In the genomic region with DNA sequence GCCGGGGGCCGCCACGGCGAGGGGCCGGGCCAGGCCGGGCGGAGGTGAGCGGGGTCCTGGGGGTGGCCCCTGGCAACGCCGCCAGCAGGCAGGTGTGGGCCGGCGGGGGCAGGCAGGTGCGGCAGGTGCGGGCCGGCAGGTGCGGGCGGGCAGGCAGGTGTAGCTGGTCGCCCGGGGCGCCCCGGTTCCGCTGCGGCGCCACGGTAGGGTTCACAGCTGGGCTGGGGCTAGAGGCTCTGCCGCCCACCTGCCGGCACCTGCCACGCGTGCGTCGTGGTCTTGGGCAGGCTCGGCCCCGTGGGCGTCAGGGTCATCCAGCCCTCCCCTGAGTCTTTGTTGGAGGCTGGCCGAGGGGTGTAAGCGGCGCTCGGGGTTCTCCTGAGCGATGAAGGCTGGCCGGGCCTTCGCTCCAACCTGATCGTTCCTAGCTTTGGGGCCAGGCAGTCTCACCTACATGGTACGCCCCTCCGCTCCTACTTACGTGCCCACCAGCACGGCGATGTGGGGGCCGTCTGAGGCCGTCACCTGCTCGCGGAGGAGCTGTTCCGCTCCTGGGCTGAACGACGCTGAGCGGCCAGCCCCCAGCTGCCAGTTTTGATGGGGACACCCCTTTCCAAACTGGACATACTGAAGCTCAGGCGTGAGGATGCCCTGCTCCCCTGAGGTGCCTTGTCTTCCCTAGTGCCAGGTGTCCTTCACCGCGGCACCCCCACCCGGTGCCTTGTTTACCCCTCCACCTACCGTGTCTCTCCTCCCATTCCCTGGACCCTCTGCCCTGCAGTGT, we compare ENCODE assay signal across 8 cellular contexts. TPM values are rescaled to one million over a fixed set of nuclear protein-coding genes. Genes with fewer than 3 reads are reported as not detected.
DNase-seq lines count a peak whose midpoint lies in the region; ATAC-seq and TF ChIP-seq lines count a peak whose summit lies in the region.

No MANE protein-coding gene starts in this region.

- intact Hi-C loops in heart right ventricle (cut with DNase I) (loop anchor here in 5 of 10 donors (1.0 to 5.0 kb wide), 7 partner anchors 47 to 162 kb away; a partner anchor contains a TSS), Right ventricle myocardium inferior (cut with DNase I) (loop anchor here (2.0 to 5.0 kb wide), 2 partner anchors 48 to 98 kb away; a partner anchor contains a TSS), Panc1 (cut with micrococcal nuclease; ENCODE audit: unreplicated experiment) (no loop called here)

- BruUV-seq in Panc1 (replicated peaks; lab: Mats Ljungman, UMichigan) = no TSS peak

- no peak overlapping the region for H2BK5ac ChIP-seq in neuronal stem cell (ENCODE audit: low read length)

- H2BK12ac ChIP-seq in neuronal stem cell (ENCODE audit: low read length) = no peak overlapping the region

- peak overlapping the region; percentile 94 for H3K18ac ChIP-seq in neuronal stem cell (ENCODE audit: low read length)

- peak overlapping the region; percentile 86 for H3K4me2 ChIP-seq in neuronal stem cell (ENCODE audit: insufficient read depth, low read length, poor library complexity, severe bottlenecking)

- H3K27me3 ChIP-seq in heart right ventricle (no peaks in the 10 kb centered on the region), Panc1 (ENCODE audit: control insufficient read depth, insufficient read depth, low read length) (no peaks in the 10 kb centered on the region), neuronal stem cell (ENCODE audit: control insufficient read depth in 3 of 3, insufficient read depth in 3 of 3, low read depth in 1 of 3, low read length in 3 of 3) (no peaks in the 10 kb centered on the region)

- POLR2A ChIA-PET in Panc1 (lab: Charles Lee) = interaction anchor here (0.6 kb wide), 1 partner anchor 143 kb away, joined by 3 read pairs; no protein-coding TSS in a partner anchor

- TF ChIP-seq CTCF in heart right ventricle (IDR thresholded peaks at IDR 0.05) (no peak), Panc1 (IDR thresholded peaks at IDR 0.05) (no peak)

- peak overlapping the region; percentile 63 to 93 (median 90) for H3K4me3 ChIP-seq in heart right ventricle
- peak overlapping the region; percentile 64 to 80 for H3K4me3 ChIP-seq in Panc1 (ENCODE audit: low read depth in 2 of 2, low read length in 2 of 2)
- H3K4me3 ChIP-seq in neuronal stem cell (ENCODE audit: low read length in 2 of 2) = peak overlapping the region; percentile 93 to 98

- H2AK5ac ChIP-seq in neuronal stem cell (ENCODE audit: low read depth, low read length) = peak overlapping the region; percentile 88

- H3K9me3 ChIP-seq in heart right ventricle (no peaks in the 10 kb centered on the region), Panc1 (ENCODE audit: control insufficient read depth, insufficient read depth, low read depth, low read length) (no peaks in the 10 kb centered on the region), neuronal stem cell (replicated peaks in 1 of 2; ENCODE audit: control insufficient read depth in 2 of 2, insufficient read depth in 1 of 2, low read depth in 1 of 2, low read length in 2 of 2) (no peaks in the 10 kb centered on the region)

- CTCF ChIA-PET in Panc1 (lab: Charles Lee) = interaction anchor here (0.7 kb wide), 1 partner anchor 181 kb away, joined by 3 read pairs; no protein-coding TSS in a partner anchor

- H3K27me3 Mint-ChIP-seq in effector memory CD8-positive, alpha-beta T cell = no peaks in the 10 kb centered on the region

- no peak overlapping the region for H2BK120ac ChIP-seq in neuronal stem cell (ENCODE audit: low read depth, low read length)

- in situ Hi-C loops in Panc1 (cut with HindIII; ENCODE audit: low pct_unique_long_range_greater_than_20kb, low sequenced_read_pairs) = no loop called here

- H3K9me3 Mint-ChIP-seq in effector memory CD8-positive, alpha-beta T cell = no peaks in the 10 kb centered on the region

- H3K36me3 ChIP-seq in heart right ventricle = peaks cover 0 to 10% (median 0%) of the 10 kb centered on the region in 9 donors
- no peaks in the 10 kb centered on the region for H3K36me3 ChIP-seq in Panc1 (ENCODE audit: control insufficient read depth, insufficient read depth, low read length)
- peaks cover 2 to 20% of the 10 kb centered on the region in 2 donors for H3K36me3 ChIP-seq in neuronal stem cell (replicated peaks in 1 of 2; ENCODE audit: control insufficient read depth in 2 of 2, insufficient read depth in 2 of 2, low read length in 2 of 2)

- 1 to 2% methylated on average over 53 to 60 of the region's 60 CpGs for WGBS in heart right ventricle, 2 donors
- WGBS in neuronal stem cell (ENCODE audit: extremely low coverage in 2 of 2, insufficient read length in 2 of 2, insufficient replicate concordance in 1 of 2), 2 donors = no CpG with 5 or more reads among the region's 60 CpGs

- H3K79me1 ChIP-seq in neuronal stem cell (ENCODE audit: low read depth, low read length) = peaks cover 10% of the 10 kb centered on the region

- H3K4me1 Mint-ChIP-seq in effector memory CD8-positive, alpha-beta T cell (ENCODE audit: low read depth in 2 of 2) = peaks cover 33 to 36% of the 10 kb centered on the region in 2 donors

- peaks cover 17% of the 10 kb centered on the region for H3K36me3 Mint-ChIP-seq in effector memory CD8-positive, alpha-beta T cell (ENCODE audit: insufficient read depth)

- peak overlapping the region; percentile 19 for H2BK15ac ChIP-seq in neuronal stem cell (ENCODE audit: low read length)

- peak overlapping the region; percentile 82 for H3K14ac ChIP-seq in neuronal stem cell (ENCODE audit: low read length)

- ATAC-seq in heart right ventricle (peak in 1 of 8 donors; percentile 6), Right ventricle myocardium inferior (no peak), HG02763 (IDR thresholded peaks at IDR 0.05; ENCODE audit: unreplicated experiment) (peak; percentile 24), Panc1 (peak; percentile 8)
- ATAC-seq in effector memory CD8-positive, alpha-beta T cell (replicated peaks) = peak; percentile 16

- H3K4ac ChIP-seq in neuronal stem cell (ENCODE audit: low read length) = peak overlapping the region; percentile 28

- H3K4me1 ChIP-seq in heart right ventricle = peaks cover 9 to 53% (median 33%) of the 10 kb centered on the region in 9 donors
- peaks cover 33% of the 10 kb centered on the region for H3K4me1 ChIP-seq in Panc1 (ENCODE audit: control insufficient read depth, insufficient read depth, low read length)
- H3K4me1 ChIP-seq in neuronal stem cell (ENCODE audit: control insufficient read depth in 2 of 2, insufficient read depth in 1 of 2, low read depth in 1 of 2, low read length in 2 of 2) = peaks cover 12% of the 10 kb centered on the region in 2 donors

- peak overlapping the region; percentile 83 to 85 for H3K4me3 Mint-ChIP-seq in effector memory CD8-positive, alpha-beta T cell

- DNase-seq in heart right ventricle = no peak
- no peak for DNase-seq in Right ventricle myocardium inferior (ENCODE audit: missing footprints)
- no peak for DNase-seq in Panc1 (ENCODE audit: low read depth, low spot score)
- no peak for DNase-seq in effector memory CD8-positive, alpha-beta T cell
- DNase-seq in neuronal stem cell (ENCODE audit: low spot score) = no peak
- DNase-seq in activated effector memory CD4-positive, alpha-beta T cell treated with anti-CD3 and anti-CD28 coated beads, Interleukin-2, amount 50 U/mL, for 16 hours = no peak
- no peak for DNase-seq in NCI-H226

- H4K91ac ChIP-seq in neuronal stem cell (ENCODE audit: low read depth, low read length, poor library complexity) = no peak overlapping the region

- H3K27ac ChIP-seq in heart right ventricle (peak overlapping the region in 9 of 10 donors; percentile 70 to 99 (median 99)), Panc1 (ENCODE audit: low read length) (peak overlapping the region; percentile 82), neuronal stem cell (replicated peaks; ENCODE audit: low read length) (no peak overlapping the region)

- H3K27ac Mint-ChIP-seq in effector memory CD8-positive, alpha-beta T cell = peak overlapping the region; percentile 81 to 88

- H2AFZ ChIP-seq in neuronal stem cell (ENCODE audit: low read length) = peak overlapping the region; percentile 74

- no peak overlapping the region for H4K8ac ChIP-seq in neuronal stem cell (ENCODE audit: low read depth, low read length)

- H3K23ac ChIP-seq in neuronal stem cell (ENCODE audit: low read depth, low read length, poor library complexity) = peak overlapping the region; percentile 74

- H3K9ac ChIP-seq in neuronal stem cell (ENCODE audit: low read depth, low read length, poor library complexity) = peak overlapping the region; percentile 93

RNA-seq across cellular contexts. Expression of a gene that starts 0.5 kb away (rescaled TPM):
- total RNA-seq in heart right ventricle (10 to 100 TPM; 38.9 to 80.4 (median 47.9) TPM), Right ventricle myocardium inferior (62.2 TPM), Panc1 (2021; ENCODE audit: unreplicated experiment) (137 TPM)
- 10 to 100 TPM; 26.3 to 87.3 TPM for polyA plus RNA-seq in heart right ventricle
- polyA plus RNA-seq in Panc1 (2012; ENCODE audit: insufficient read length) = 108 TPM
- polyA plus RNA-seq in neuronal stem cell (2013, experiment 1 of 2) = 39.9 TPM
- 38.5 TPM for polyA plus RNA-seq in neuronal stem cell (2013, experiment 2 of 2)

RNA-seq across cellular contexts. Expression of a gene that starts 47.3 kb away (rescaled TPM):
- total RNA-seq in heart right ventricle (100 to 1,000 TPM; 355 to 728 (median 423) TPM), Right ventricle myocardium inferior (524 TPM), Panc1 (2021; ENCODE audit: unreplicated experiment) (3,706 TPM)
- polyA plus RNA-seq in heart right ventricle = 1,000 to 10,000 TPM; 1,028 to 3,654 TPM
- polyA plus RNA-seq in Panc1 (2012; ENCODE audit: insufficient read length) = 2,487 TPM
- polyA plus RNA-seq in neuronal stem cell (2013, experiment 1 of 2) = 1,729 TPM
- polyA plus RNA-seq in neuronal stem cell (2013, experiment 2 of 2) = 1,737 TPM
